Comparison of ENCODE assay signal across 8 cellular contexts in genomic region chr1:32870615-32871363, GRCh38. TPM values are rescaled to one million over a fixed set of nuclear protein-coding genes. Genes with fewer than 3 reads are reported as not detected.
DNase-seq lines count a peak whose midpoint lies in the region; ATAC-seq, FAIRE-seq and TF ChIP-seq lines count a peak whose summit lies in the region.

FNDC5 (minus strand) TSS chr1:32870912.

- no peaks in the 10 kb centered on the region for H3K9me3 ChIP-seq in GM12878 (replicated peaks; ENCODE audit: control insufficient read depth, insufficient read depth, low read length)

- peaks cover 43% of the 10 kb centered on the region for H3K27me3 Mint-ChIP-seq in T-helper 2 cell treated with Interferon-gamma antibody and Interleukin-4, amounts not matched to agents 5 μg/mL and 100 μg/mL, for 36 hours (ENCODE audit: low read depth)
- H3K27me3 Mint-ChIP-seq in stimulated activated naive CD8-positive, alpha-beta T cell treated with anti-CD3 and anti-CD28 coated beads, Interleukin-15, Interleukin-2, amounts not matched to agents 100 ng/mL and 50 ng/mL, for 24 hours: peaks cover 43% of the 10 kb centered on the region

- in situ Hi-C loops in GM12878 (cut with MboI): no loop called here

- peaks cover 12% of the 10 kb centered on the region for H3K4me1 Mint-ChIP-seq in T-helper 2 cell treated with Interferon-gamma antibody and Interleukin-4, amounts not matched to agents 5 μg/mL and 100 μg/mL, for 36 hours (ENCODE audit: low read depth)
- H3K4me1 Mint-ChIP-seq in stimulated activated naive CD8-positive, alpha-beta T cell treated with anti-CD3 and anti-CD28 coated beads, Interleukin-15, Interleukin-2, amounts not matched to agents 100 ng/mL and 50 ng/mL, for 24 hours (ENCODE audit: low read depth): peaks cover 12% of the 10 kb centered on the region

- TF ChIP-seq POLR2A in GM12878 (IDR thresholded peaks at IDR 0.05; ENCODE audit: low read depth, low read length): no peak

- no peaks in the 10 kb centered on the region; a peak in 1 of 4 replicates for H3K36me3 ChIP-seq in GM12878 (ENCODE audit: control insufficient read depth in 2 of 2, insufficient read depth in 2 of 2, low read length in 1 of 2)

- no peak for TF ChIP-seq RAD21 in GM12878 (IDR thresholded peaks at IDR 0.05; ENCODE audit: insufficient read depth, low read depth, low read length)

- DNase-seq in T-helper 2 cell treated with Interferon-gamma antibody and Interleukin-4, amounts not matched to agents 5 μg/mL and 100 μg/mL, for 36 hours (ENCODE audit: low spot score): no peak
- DNase-seq in T-helper 2 cell (no peak), GM12878 (ENCODE audit: low read depth, low spot score) (no peak), islet precursor cell (peak; percentile 75)

- ATAC-seq in GM12878 (peak; percentile 21; the same call in 1 of the 3 replicates), HG02759 (IDR thresholded peaks at IDR 0.05; ENCODE audit: unreplicated experiment) (no peak), GM21529 (IDR thresholded peaks at IDR 0.05; ENCODE audit: unreplicated experiment) (no peak), GM18909 (IDR thresholded peaks at IDR 0.05; ENCODE audit: poor library complexity, unreplicated experiment) (no peak)

- H3K36me3 Mint-ChIP-seq in T-helper 2 cell treated with Interferon-gamma antibody and Interleukin-4, amounts not matched to agents 5 μg/mL and 100 μg/mL, for 36 hours (ENCODE audit: low read depth): peaks cover 6% of the 10 kb centered on the region
- H3K36me3 Mint-ChIP-seq in stimulated activated naive CD8-positive, alpha-beta T cell treated with anti-CD3 and anti-CD28 coated beads, Interleukin-15, Interleukin-2, amounts not matched to agents 100 ng/mL and 50 ng/mL, for 24 hours (ENCODE audit: low read depth): no peaks in the 10 kb centered on the region

- H3K27ac ChIP-seq in GM12878 (ENCODE audit: control insufficient read depth, insufficient read depth): no peak within 1 kb of the TSS

- SMC1A ChIA-PET in GM12878 (lab: Charles Lee; ENCODE audit: uncharacterized antibody, unreplicated experiment): interaction anchor here (0.7 to 3.1 kb wide), 8 partner anchors 9 to 350 kb away, joined by 3 to 11 read pairs (median 4); no protein-coding TSS in a partner anchor

- H3K27ac Mint-ChIP-seq in T-helper 2 cell treated with Interferon-gamma antibody and Interleukin-4, amounts not matched to agents 5 μg/mL and 100 μg/mL, for 36 hours: no peak within 1 kb of the TSS
- no peak within 1 kb of the TSS for H3K27ac Mint-ChIP-seq in stimulated activated naive CD8-positive, alpha-beta T cell treated with anti-CD3 and anti-CD28 coated beads, Interleukin-15, Interleukin-2, amounts not matched to agents 100 ng/mL and 50 ng/mL, for 24 hours

- FAIRE-seq in GM12878 (lab: Jason Lieb, UNC): no peak

- H3K79me2 ChIP-seq in GM12878 (ENCODE audit: control insufficient read depth, insufficient read depth, low read length): no peaks in the 10 kb centered on the region

- WGBS in GM12878 (ENCODE audit: insufficient coverage, insufficient replicate concordance, low lambda C conversion rate, missing lambda C conversion rate): 16% methylated on average over 28 of the region's 99 CpGs

- H3K4me3 Mint-ChIP-seq in T-helper 2 cell treated with Interferon-gamma antibody and Interleukin-4, amounts not matched to agents 5 μg/mL and 100 μg/mL, for 36 hours: peak within 1 kb of the TSS; percentile 70
- peak within 1 kb of the TSS; percentile 52 for H3K4me3 Mint-ChIP-seq in stimulated activated naive CD8-positive, alpha-beta T cell treated with anti-CD3 and anti-CD28 coated beads, Interleukin-15, Interleukin-2, amounts not matched to agents 100 ng/mL and 50 ng/mL, for 24 hours

- H3K27me3 ChIP-seq in GM12878 (replicated peaks in 1 of 2; ENCODE audit: control insufficient read depth in 2 of 2, insufficient read depth in 2 of 2, low read length in 1 of 2): peaks cover 9 to 12% of the 10 kb centered on the region in 2 experiments; a peak in 3 of 4 replicates

- no peak within 1 kb of the TSS for H2AFZ ChIP-seq in GM12878 (ENCODE audit: control insufficient read depth, low read depth, low read length)

- peaks cover 4% of the 10 kb centered on the region for H3K4me1 ChIP-seq in GM12878 (ENCODE audit: control insufficient read depth, insufficient read depth, low read length)

- H3K9ac ChIP-seq in GM12878 (ENCODE audit: control insufficient read depth, insufficient read depth, low read length): no peak within 1 kb of the TSS

- no peak within 1 kb of the TSS for H3K4me3 ChIP-seq in GM12878

- H3K4me2 ChIP-seq in GM12878 (ENCODE audit: control insufficient read depth, insufficient read depth): peak within 1 kb of the TSS; percentile 64

- H3K9me3 Mint-ChIP-seq in T-helper 2 cell treated with Interferon-gamma antibody and Interleukin-4, amounts not matched to agents 5 μg/mL and 100 μg/mL, for 36 hours: no peaks in the 10 kb centered on the region
- no peaks in the 10 kb centered on the region for H3K9me3 Mint-ChIP-seq in stimulated activated naive CD8-positive, alpha-beta T cell treated with anti-CD3 and anti-CD28 coated beads, Interleukin-15, Interleukin-2, amounts not matched to agents 100 ng/mL and 50 ng/mL, for 24 hours

- POLR2A ChIA-PET in GM12878 (lab: Charles Lee): interaction anchor here (1.3 kb wide), 1 partner anchor 158 kb away, joined by 4 read pairs; no protein-coding TSS in a partner anchor

- intact Hi-C loops in GM12878 (cut with micrococcal nuclease; ENCODE audit: unreplicated experiment): loop anchor here (5.0 to 10.0 kb wide), 2 partner anchors 53 to 346 kb away; partner anchors contain the start of genes S100PBP and YARS1

- no peak for TF ChIP-seq CTCF in GM12878 (IDR thresholded peaks at IDR 0.05 in 2 of 3, conservative IDR thresholded peaks at IDR 0.05 in 1 of 3; ENCODE audit: control insufficient read depth in 2 of 3, extremely low read depth in 1 of 3, insufficient read depth in 1 of 3, low read depth in 3 of 3, low read length in 3 of 3)

- no peaks in the 10 kb centered on the region; the same call in 1 of the 2 replicates for H4K20me1 ChIP-seq in GM12878 (ENCODE audit: control insufficient read depth, insufficient read depth)

- RAD21 ChIA-PET in GM12878 (lab: Charles Lee; ENCODE audit: unreplicated experiment): interaction anchor here (0.9 to 3.4 kb wide), 4 partner anchors 48 to 351 kb away, joined by 4 to 34 read pairs (median 4); no protein-coding TSS in a partner anchor

- CTCF ChIA-PET in GM12878 (lab: Yijun Ruan, JAX): interaction anchor here (0.7 to 3.2 kb wide), 11 partner anchors 10 to 351 kb away, joined by 3 to 48 read pairs (median 10); no protein-coding TSS in a partner anchor

- TF ChIP-seq EP300 in GM12878 (IDR thresholded peaks at IDR 0.05; ENCODE audit: borderline replicate concordance in 1 of 2, control insufficient read depth in 1 of 2, low read depth in 2 of 2, low read length in 2 of 2): no peak

- BruUV-seq in GM12878 (replicated peaks; lab: Mats Ljungman, UMichigan): no TSS peak

TF ChIP-seq in GM12878, 131 proteins besides CTCF, POLR2A, EP300 and RAD21 (continues in another document):
- TF ChIP-seq E2F4 (IDR thresholded peaks at IDR 0.05; ENCODE audit: low read depth, low read length): no peak
- TF ChIP-seq SUZ12 (IDR thresholded peaks at IDR 0.05; ENCODE audit: unreplicated experiment): peak; percentile 63
- TF ChIP-seq NKRF (conservative IDR thresholded peaks at IDR 0.05): no peak

RNA-seq across cellular contexts. Expression of gene FNDC5, which starts in this region (rescaled TPM):
- not detected in 2 replicates for total RNA-seq in GM12878 (2013; cell fraction: nucleolus; rRNA removed)
- total RNA-seq in GM12878 (2014; rRNA removed) (not detected in 2 replicates), GM12878 (2014; rRNA removed; fragmentation: Illumina TruSeq; extraction: Trizol) (not detected in 2 replicates), GM12878 (2021) (not detected in 2 replicates)
- polyA plus RNA-seq in GM12878 (2011; ENCODE audit: low read depth): 0.35 TPM
- polyA plus RNA-seq in GM12878 (2011; rRNA removed) (0.23 and 0.36 TPM in 2 replicates), GM12878 (2014; fragmentation: Illumina TruSeq; extraction: Trizol) (0.01 TPM in 1 of 2 replicates, not detected in the other), GM12878 (2014; fragmentation: Nextera tagmentation; extraction: Ambion mirVana) (under 1 TPM; 0.14 to 0.26 TPM), GM12878 (2014; rRNA removed) (not detected in 2 replicates), GM12878 (2016; fragmentation: Nextera tagmentation; extraction: Ambion mirVana) (under 1 TPM; 0.11 to 0.29 TPM)
- 0.05 TPM in 1 of 2 replicates, not detected in the other for polyA plus RNA-seq in GM12878 (2011; cell fraction: cytosol; rRNA removed)
- 1.3 and 1.6 TPM in 2 replicates for polyA plus RNA-seq in GM12878 (2011; cell fraction: nucleus; rRNA removed)
- 0.39 and 0.55 TPM in 2 replicates for polyA plus RNA-seq in GM12878 (2012)
- 0.10 TPM in 1 of 2 replicates, not detected in the other for polyA minus RNA-seq in GM12878 (2011; rRNA and poly(A)+ RNA removed)
- not detected in 2 replicates for polyA minus RNA-seq in GM12878 (2011; cell fraction: cytosol; rRNA and poly(A)+ RNA removed)
- not detected in 2 replicates for polyA minus RNA-seq in GM12878 (2011; cell fraction: nucleus; rRNA and poly(A)+ RNA removed)
